26 cellular contexts compared by ENCODE assay signal in the genomic region with DNA sequence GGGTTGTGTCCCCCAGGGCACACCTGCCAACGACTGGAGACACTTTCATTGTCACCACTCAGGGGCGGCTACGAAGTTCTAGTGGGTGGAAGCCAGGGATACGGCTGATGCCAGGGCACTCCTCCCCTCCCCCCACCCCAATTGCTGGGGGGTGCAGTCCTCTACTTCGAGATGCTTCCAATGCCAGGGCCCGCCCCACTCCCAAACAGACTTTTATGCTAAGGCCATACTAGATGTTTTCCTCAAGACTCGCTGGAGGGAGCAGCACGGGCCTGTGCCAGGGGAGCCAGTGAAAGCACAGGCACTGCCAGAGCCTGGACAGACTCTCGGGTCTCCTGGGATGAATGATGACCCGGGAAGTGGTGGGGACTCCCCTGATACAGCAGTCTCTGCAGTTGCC.
"Had no signal": no experiment of that assay in that cellular context is flagged by ENCODE, and none has a peak within 500 bp of the region (broad histone marks: within the 10 kb centered on the region; RNA-seq: fewer than 3 reads in every experiment).

No MANE protein-coding gene starts in this region.

- H3K9me3 ChIP-seq: adrenal gland, ascending aorta, body of pancreas had no signal

- ATAC-seq: activated naive CD8-positive, alpha-beta T cell treated with anti-CD3 and anti-CD28 coated beads, Interleukin-2, amount 50 U/mL, for 24 hours; body of pancreas had no signal

- H3K4me3 ChIP-seq: adrenal gland, ascending aorta, body of pancreas, breast epithelium, cardiac muscle cell had no signal

- H3K36me3 ChIP-seq: adrenal gland, ascending aorta, brain microvascular endothelial cell, breast epithelium, cardiac muscle cell had no signal

- DNase-seq: activated effector memory CD4-positive, alpha-beta T cell treated with anti-CD3 and anti-CD28 coated beads, Interleukin-2, amount 50 U/mL, for 16 hours; activated effector memory CD4-positive, alpha-beta T cell treated with Interleukin-2 at 50 U/mL for 16 hours; activated gamma-delta T cell; activated gamma-delta T cell treated with Interleukin-2 at 50 U/mL for 16 hours; activated naive CD4-positive, alpha-beta T cell; activated naive CD4-positive, alpha-beta T cell treated with anti-CD3 and anti-CD28 coated beads for 36 hours; activated naive CD4-positive, alpha-beta T cell treated with anti-CD3 and anti-CD28 coated beads, Interleukin-2, amount 10 ng/mL, durations not matched to agents 7 days and 5 days; activated naive CD4-positive, alpha-beta T cell treated with anti-CD3 and anti-CD28 coated beads, Interleukin-2, amount 50 U/mL, for 16 hours; activated naive CD8-positive, alpha-beta T cell treated with anti-CD3 and anti-CD28 coated beads, Interleukin-2, amount 10 ng/mL, durations not matched to agents 7 days and 5 days; activated naive CD8-positive, alpha-beta T cell treated with anti-CD3 and anti-CD28 coated beads, Interleukin-2, amount 50 U/mL, for 24 hours; activated T-cell treated with anti-CD3 and anti-CD28 coated beads, Interleukin-2, amount 50 U/mL, for 1 hour; activated T-cell treated with anti-CD3 and anti-CD28 coated beads, Interleukin-2, amount 50 U/mL, for 24 hours; activated T-cell treated with anti-CD3 and anti-CD28 coated beads, Interleukin-2, amount 50 U/mL, for 4 hours; adrenal gland; amniotic stem cell; amygdala; aorta; body of pancreas; brain microvascular endothelial cell; central memory CD4-positive, alpha-beta T cell; cerebellar nuclear complex had no signal

- H3K4me1 ChIP-seq: adrenal gland, ascending aorta, body of pancreas, breast epithelium had no signal

- H3K27ac ChIP-seq: adrenal gland, ascending aorta, body of pancreas, brain microvascular endothelial cell, breast epithelium, cardiac muscle cell had no signal

- H3K27me3 ChIP-seq: adrenal gland, ascending aorta, body of pancreas, brain microvascular endothelial cell, cardiac muscle cell had no signal

- FAIRE-seq: astrocyte, bronchial epithelial cell had no signal
